In genomic region chr7:114875171-114875570, GRCh38 we compare ENCODE assay signal across 36 cellular contexts.
"Had no signal": no experiment of that assay in that cellular context is flagged by ENCODE, and none has a peak within 500 bp of the region (broad histone marks: within the 10 kb centered on the region; RNA-seq: fewer than 3 reads in every experiment).

No MANE protein-coding gene starts in this region.

- H3K4me3 ChIP-seq: adrenal gland, body of pancreas, breast epithelium, Peyer's patch had no signal

- H3K4me1 ChIP-seq: adrenal gland, body of pancreas, breast epithelium, Peyer's patch had no signal

- H3K9me3 ChIP-seq: adrenal gland, Peyer's patch had no signal

- H3K4me2 ChIP-seq: KMS-11 had no signal

- DNase-seq: activated B cell treated with CpG ODN at 0.5 μM for 24 hours; activated CD4-positive, alpha-beta memory T cell treated with anti-CD3 and anti-CD28 coated beads for 36 hours; activated CD4-positive, alpha-beta T cell treated with anti-CD3 and anti-CD28 coated beads for 4 hours; activated CD4-positive, alpha-beta T cell treated with anti-CD3 and anti-CD28 coated beads, Interleukin-2, amount 50 U/mL, for 1 hour; activated CD4-positive, CD25-positive, alpha-beta regulatory T cell treated with anti-CD3 and anti-CD28 coated beads, Interleukin-2, amount 50 U/mL, for 72 hours; activated CD8-positive, alpha-beta memory T cell treated with anti-CD3 and anti-CD28 coated beads, Interleukin-2, amount 50 U/mL, for 4 hours; activated gamma-delta T cell treated with Interleukin-2 at 50 U/mL for 16 hours; activated naive CD4-positive, alpha-beta T cell treated with anti-CD3 and anti-CD28 coated beads for 36 hours; activated T-cell treated with anti-CD3 and anti-CD28 coated beads for 4 hours; activated T-cell treated with anti-CD3 and anti-CD28 coated beads, Interleukin-2, amount 50 U/mL, for 4 hours; adrenal gland; body of pancreas; MM.1S; MV-4-11; NCI-H1092; NCI-H1436 treated with DMSO at 0.1 percent for 48 hours; NCI-H187; NCI-H2029 treated with DMSO at 0.1 percent for 48 hours; NCI-H2107; NCI-H2171; NCI-H510A; NCI-H526; NCI-H748 treated with DMSO at 0.1 percent for 48 hours; NK-92 treated with Interleukin-12 subunit alpha and Interleukin-12 subunit beta, amount 100 ng/mL, for 24 hours; PC-3; Peyer's patch; SIG-M5; T-cell; T-helper 17 cell had no signal

- H3K27ac ChIP-seq: adrenal gland, body of pancreas, breast epithelium, KMS-11, Peyer's patch, RWPE1, VCaP had no signal

- H3K27me3 ChIP-seq: adrenal gland, body of pancreas, breast epithelium, Peyer's patch had no signal

- H3K9ac ChIP-seq: KMS-11 had no signal

- ATAC-seq: activated naive CD4-positive, alpha-beta T cell treated with anti-CD3 and anti-CD28 coated beads, Interleukin-2, amount 50 U/mL, for 72 hours; activated T-cell treated with anti-CD3 and anti-CD28 coated beads, Interleukin-2, amount 50 U/mL, for 4 hours; body of pancreas; PC-3; Right ventricle myocardium inferior; SK-N-SH treated with all-trans-retinoic acid at 6 μM for 48 hours; T-cell; T-helper 17 cell had no signal

- H3K36me3 ChIP-seq: adrenal gland, breast epithelium, Peyer's patch had no signal
